1 cellular context compared by ENCODE assay signal in genomic region chr2:148642891-148643416, GRCh38.
TF ChIP-seq lines count a peak whose summit lies in the region.

No MANE protein-coding gene starts in this region.

TF ChIP-seq in K562, 482 proteins besides CTCF, POLR2A, EP300 and RAD21 (continued from another document and continues in another):
- TF ChIP-seq KLF13 (tag; IDR thresholded peaks at IDR 0.05; ENCODE audit: borderline replicate concordance, low read depth) (no peak), ESRRA (IDR thresholded peaks at IDR 0.05; ENCODE audit: borderline replicate concordance, low read depth) (no peak), TAF15 (IDR thresholded peaks at IDR 0.05; ENCODE audit: low read depth, low read length) (no peak), ZFP36 (IDR thresholded peaks at IDR 0.05; ENCODE audit: low read depth, low read length, partially characterized antibody) (no peak), HMG20A (CRISPR knock-in tag; conservative IDR thresholded peaks at IDR 0.05) (no peak; the same call in 1 of the 2 replicates), HDAC1 (IDR thresholded peaks at IDR 0.05) (peak in 1 of 2 experiments; percentile 60; a peak in 2 of 4 replicates), GTF2F1 (IDR thresholded peaks at IDR 0.05; ENCODE audit: low read depth, low read length) (no peak), ZBTB1 (CRISPR knock-in tag; IDR thresholded peaks at IDR 0.05; ENCODE audit: borderline replicate concordance, low read depth) (no peak), SAP30 (IDR thresholded peaks at IDR 0.05; ENCODE audit: borderline replicate concordance, insufficient read depth, low read depth, low read length, poor library complexity, severe bottlenecking) (no peak), ZNF717 (CRISPR knock-in tag; IDR thresholded peaks at IDR 0.05) (no peak), TEAD2 (tag; IDR thresholded peaks at IDR 0.05) (no peak), POLR2AphosphoS5 (IDR thresholded peaks at IDR 0.05; ENCODE audit: control insufficient read depth, insufficient read depth, low read depth, low read length) (no peak), MEF2D (tag; conservative IDR thresholded peaks at IDR 0.05; ENCODE audit: low read depth) (no peak), ERF (CRISPR knock-in tag; IDR thresholded peaks at IDR 0.05) (peak; percentile 69; the same call in 1 of the 2 replicates), KLF16 (IDR thresholded peaks at IDR 0.05) (no peak), POLR2B (IDR thresholded peaks at IDR 0.05; ENCODE audit: low read depth, partially characterized antibody) (no peak), RBM34 (IDR thresholded peaks at IDR 0.05; ENCODE audit: borderline replicate concordance, insufficient read depth, low read length) (no peak), XRCC3 (IDR thresholded peaks at IDR 0.05) (no peak), ELF4 (CRISPR knock-in tag; IDR thresholded peaks at IDR 0.05) (0 out of 2 replicates have a peak, but pooled peaks have one; percentile 58), DNMT1 (IDR thresholded peaks at IDR 0.05) (no peak), MYC (IDR thresholded peaks at IDR 0.05; ENCODE audit: low read depth, low read length) (no peak), MYC (CRISPR knock-in tag; IDR thresholded peaks at IDR 0.05; ENCODE audit: borderline replicate concordance, low read depth) (no peak), RFX1 (IDR thresholded peaks at IDR 0.05) (no peak), NFIX (CRISPR knock-in tag; IDR thresholded peaks at IDR 0.05; ENCODE audit: low read depth) (no peak), CTCFL (IDR thresholded peaks at IDR 0.05; ENCODE audit: borderline replicate concordance, insufficient read depth, low read depth, low read length, poor library complexity, severe bottlenecking) (no peak), GTF2A2 (tag; IDR thresholded peaks at IDR 0.05) (no peak), PRMT5 (CRISPR knock-in tag; IDR thresholded peaks at IDR 0.05) (no peak), PTBP1 (IDR thresholded peaks at IDR 0.05; ENCODE audit: low read depth, low read length) (no peak), PHB2 (IDR thresholded peaks at IDR 0.05; ENCODE audit: low read depth) (no peak), ZNF277 (CRISPR knock-in tag; IDR thresholded peaks at IDR 0.05; ENCODE audit: borderline replicate concordance) (no peak), ZNF12 (CRISPR knock-in tag; IDR thresholded peaks at IDR 0.05) (no peak), SMAD2 (IDR thresholded peaks at IDR 0.05; ENCODE audit: low read depth, low read length) (no peak), FIP1L1 (IDR thresholded peaks at IDR 0.05; ENCODE audit: low read depth, low read length, poor library complexity, severe bottlenecking) (no peak), STAT5A (IDR thresholded peaks at IDR 0.05; ENCODE audit: borderline replicate concordance, low read length) (no peak), POLR3G (IDR thresholded peaks at IDR 0.05; ENCODE audit: extremely low read depth, insufficient read length, insufficient replicate concordance) (no peak), KDM5B (IDR thresholded peaks at IDR 0.05; ENCODE audit: insufficient replicate concordance, low read depth, low read length) (no peak), SRSF3 (IDR thresholded peaks at IDR 0.05; ENCODE audit: insufficient read depth, low read length) (no peak), SIN3B (IDR thresholded peaks at IDR 0.05; ENCODE audit: low read depth) (no peak; the same call in 1 of the 2 replicates), DIDO1 (tag; IDR thresholded peaks at IDR 0.05; ENCODE audit: low read depth) (no peak), ZNF395 (CRISPR knock-in tag; IDR thresholded peaks at IDR 0.05) (no peak), ZNF699 (CRISPR knock-in tag; IDR thresholded peaks at IDR 0.05; ENCODE audit: insufficient replicate concordance) (no peak), GABPB2 (CRISPR knock-in tag; conservative IDR thresholded peaks at IDR 0.05) (no peak), NR2F6 (CRISPR knock-in tag; IDR thresholded peaks at IDR 0.05) (no peak), ILF3 (IDR thresholded peaks at IDR 0.05; ENCODE audit: borderline replicate concordance) (no peak), HNRNPH1 (optimal IDR thresholded peaks at IDR 0.05; ENCODE audit: low read depth, low read length) (no peak), NONO (IDR thresholded peaks at IDR 0.05; ENCODE audit: low read depth in 2 of 2, low read length in 1 of 2) (no peak), ZNF354B (CRISPR knock-in tag; IDR thresholded peaks at IDR 0.05) (no peak), RBFOX2 (IDR thresholded peaks at IDR 0.05; ENCODE audit: low read depth, low read length) (no peak), NR2C1 (IDR thresholded peaks at IDR 0.05) (no peak), NR2C1 (tag; IDR thresholded peaks at IDR 0.05) (no peak), RBM17 (IDR thresholded peaks at IDR 0.05; ENCODE audit: borderline replicate concordance, low read depth, low read length) (no peak), NFRKB (IDR thresholded peaks at IDR 0.05; ENCODE audit: low read depth) (peak; percentile 64; the same call in 1 of the 2 replicates), CCAR2 (IDR thresholded peaks at IDR 0.05; ENCODE audit: low read depth, low read length) (no peak), DMBX1 (CRISPR knock-in tag; IDR thresholded peaks at IDR 0.05; ENCODE audit: borderline replicate concordance) (no peak), KLF1 (tag; IDR thresholded peaks at IDR 0.05) (no peak), ZNF41 (CRISPR knock-in tag; conservative IDR thresholded peaks at IDR 0.05) (no peak), ZSCAN32 (CRISPR knock-in tag; IDR thresholded peaks at IDR 0.05) (no peak)
- TF ChIP-seq, protein P1, sequence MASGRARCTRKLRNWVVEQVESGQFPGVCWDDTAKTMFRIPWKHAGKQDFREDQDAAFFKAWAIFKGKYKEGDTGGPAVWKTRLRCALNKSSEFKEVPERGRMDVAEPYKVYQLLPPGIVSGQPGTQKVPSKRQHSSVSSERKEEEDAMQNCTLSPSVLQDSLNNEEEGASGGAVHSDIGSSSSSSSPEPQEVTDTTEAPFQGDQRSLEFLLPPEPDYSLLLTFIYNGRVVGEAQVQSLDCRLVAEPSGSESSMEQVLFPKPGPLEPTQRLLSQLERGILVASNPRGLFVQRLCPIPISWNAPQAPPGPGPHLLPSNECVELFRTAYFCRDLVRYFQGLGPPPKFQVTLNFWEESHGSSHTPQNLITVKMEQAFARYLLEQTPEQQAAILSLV (tag; IDR thresholded peaks at IDR 0.05) = no peak
- TF ChIP-seq, protein P2, sequence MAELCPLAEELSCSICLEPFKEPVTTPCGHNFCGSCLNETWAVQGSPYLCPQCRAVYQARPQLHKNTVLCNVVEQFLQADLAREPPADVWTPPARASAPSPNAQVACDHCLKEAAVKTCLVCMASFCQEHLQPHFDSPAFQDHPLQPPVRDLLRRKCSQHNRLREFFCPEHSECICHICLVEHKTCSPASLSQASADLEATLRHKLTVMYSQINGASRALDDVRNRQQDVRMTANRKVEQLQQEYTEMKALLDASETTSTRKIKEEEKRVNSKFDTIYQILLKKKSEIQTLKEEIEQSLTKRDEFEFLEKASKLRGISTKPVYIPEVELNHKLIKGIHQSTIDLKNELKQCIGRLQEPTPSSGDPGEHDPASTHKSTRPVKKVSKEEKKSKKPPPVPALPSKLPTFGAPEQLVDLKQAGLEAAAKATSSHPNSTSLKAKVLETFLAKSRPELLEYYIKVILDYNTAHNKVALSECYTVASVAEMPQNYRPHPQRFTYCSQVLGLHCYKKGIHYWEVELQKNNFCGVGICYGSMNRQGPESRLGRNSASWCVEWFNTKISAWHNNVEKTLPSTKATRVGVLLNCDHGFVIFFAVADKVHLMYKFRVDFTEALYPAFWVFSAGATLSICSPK (IDR thresholded peaks at IDR 0.05; ENCODE audit: borderline replicate concordance) = no peak
- TF ChIP-seq, protein P3, sequence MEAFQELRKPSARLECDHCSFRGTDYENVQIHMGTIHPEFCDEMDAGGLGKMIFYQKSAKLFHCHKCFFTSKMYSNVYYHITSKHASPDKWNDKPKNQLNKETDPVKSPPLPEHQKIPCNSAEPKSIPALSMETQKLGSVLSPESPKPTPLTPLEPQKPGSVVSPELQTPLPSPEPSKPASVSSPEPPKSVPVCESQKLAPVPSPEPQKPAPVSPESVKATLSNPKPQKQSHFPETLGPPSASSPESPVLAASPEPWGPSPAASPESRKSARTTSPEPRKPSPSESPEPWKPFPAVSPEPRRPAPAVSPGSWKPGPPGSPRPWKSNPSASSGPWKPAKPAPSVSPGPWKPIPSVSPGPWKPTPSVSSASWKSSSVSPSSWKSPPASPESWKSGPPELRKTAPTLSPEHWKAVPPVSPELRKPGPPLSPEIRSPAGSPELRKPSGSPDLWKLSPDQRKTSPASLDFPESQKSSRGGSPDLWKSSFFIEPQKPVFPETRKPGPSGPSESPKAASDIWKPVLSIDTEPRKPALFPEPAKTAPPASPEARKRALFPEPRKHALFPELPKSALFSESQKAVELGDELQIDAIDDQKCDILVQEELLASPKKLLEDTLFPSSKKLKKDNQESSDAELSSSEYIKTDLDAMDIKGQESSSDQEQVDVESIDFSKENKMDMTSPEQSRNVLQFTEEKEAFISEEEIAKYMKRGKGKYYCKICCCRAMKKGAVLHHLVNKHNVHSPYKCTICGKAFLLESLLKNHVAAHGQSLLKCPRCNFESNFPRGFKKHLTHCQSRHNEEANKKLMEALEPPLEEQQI (IDR thresholded peaks at IDR 0.05) = no peak
- TF ChIP-seq, protein P4, sequence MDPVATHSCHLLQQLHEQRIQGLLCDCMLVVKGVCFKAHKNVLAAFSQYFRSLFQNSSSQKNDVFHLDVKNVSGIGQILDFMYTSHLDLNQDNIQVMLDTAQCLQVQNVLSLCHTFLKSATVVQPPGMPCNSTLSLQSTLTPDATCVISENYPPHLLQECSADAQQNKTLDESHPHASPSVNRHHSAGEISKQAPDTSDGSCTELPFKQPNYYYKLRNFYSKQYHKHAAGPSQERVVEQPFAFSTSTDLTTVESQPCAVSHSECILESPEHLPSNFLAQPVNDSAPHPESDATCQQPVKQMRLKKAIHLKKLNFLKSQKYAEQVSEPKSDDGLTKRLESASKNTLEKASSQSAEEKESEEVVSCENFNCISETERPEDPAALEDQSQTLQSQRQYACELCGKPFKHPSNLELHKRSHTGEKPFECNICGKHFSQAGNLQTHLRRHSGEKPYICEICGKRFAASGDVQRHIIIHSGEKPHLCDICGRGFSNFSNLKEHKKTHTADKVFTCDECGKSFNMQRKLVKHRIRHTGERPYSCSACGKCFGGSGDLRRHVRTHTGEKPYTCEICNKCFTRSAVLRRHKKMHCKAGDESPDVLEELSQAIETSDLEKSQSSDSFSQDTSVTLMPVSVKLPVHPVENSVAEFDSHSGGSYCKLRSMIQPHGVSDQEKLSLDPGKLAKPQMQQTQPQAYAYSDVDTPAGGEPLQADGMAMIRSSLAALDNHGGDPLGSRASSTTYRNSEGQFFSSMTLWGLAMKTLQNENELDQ (CRISPR knock-in tag; IDR thresholded peaks at IDR 0.05; ENCODE audit: borderline replicate concordance) = no peak
- TF ChIP-seq, protein P5, sequence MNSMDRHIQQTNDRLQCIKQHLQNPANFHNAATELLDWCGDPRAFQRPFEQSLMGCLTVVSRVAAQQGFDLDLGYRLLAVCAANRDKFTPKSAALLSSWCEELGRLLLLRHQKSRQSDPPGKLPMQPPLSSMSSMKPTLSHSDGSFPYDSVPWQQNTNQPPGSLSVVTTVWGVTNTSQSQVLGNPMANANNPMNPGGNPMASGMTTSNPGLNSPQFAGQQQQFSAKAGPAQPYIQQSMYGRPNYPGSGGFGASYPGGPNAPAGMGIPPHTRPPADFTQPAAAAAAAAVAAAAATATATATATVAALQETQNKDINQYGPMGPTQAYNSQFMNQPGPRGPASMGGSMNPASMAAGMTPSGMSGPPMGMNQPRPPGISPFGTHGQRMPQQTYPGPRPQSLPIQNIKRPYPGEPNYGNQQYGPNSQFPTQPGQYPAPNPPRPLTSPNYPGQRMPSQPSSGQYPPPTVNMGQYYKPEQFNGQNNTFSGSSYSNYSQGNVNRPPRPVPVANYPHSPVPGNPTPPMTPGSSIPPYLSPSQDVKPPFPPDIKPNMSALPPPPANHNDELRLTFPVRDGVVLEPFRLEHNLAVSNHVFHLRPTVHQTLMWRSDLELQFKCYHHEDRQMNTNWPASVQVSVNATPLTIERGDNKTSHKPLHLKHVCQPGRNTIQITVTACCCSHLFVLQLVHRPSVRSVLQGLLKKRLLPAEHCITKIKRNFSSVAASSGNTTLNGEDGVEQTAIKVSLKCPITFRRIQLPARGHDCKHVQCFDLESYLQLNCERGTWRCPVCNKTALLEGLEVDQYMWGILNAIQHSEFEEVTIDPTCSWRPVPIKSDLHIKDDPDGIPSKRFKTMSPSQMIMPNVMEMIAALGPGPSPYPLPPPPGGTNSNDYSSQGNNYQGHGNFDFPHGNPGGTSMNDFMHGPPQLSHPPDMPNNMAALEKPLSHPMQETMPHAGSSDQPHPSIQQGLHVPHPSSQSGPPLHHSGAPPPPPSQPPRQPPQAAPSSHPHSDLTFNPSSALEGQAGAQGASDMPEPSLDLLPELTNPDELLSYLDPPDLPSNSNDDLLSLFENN (IDR thresholded peaks at IDR 0.05; ENCODE audit: low read depth in 2 of 2, low read length in 2 of 2) = no peak
